ENCODE assay signal across 10 cellular contexts in genomic region chr17:77356109-77356689, GRCh38.
DNase-seq lines count a peak whose midpoint lies in the region; ATAC-seq and TF ChIP-seq lines count a peak whose summit lies in the region.
"Had no signal": no experiment of that assay in that cellular context is flagged by ENCODE, and none has a peak within 500 bp of the region (broad histone marks: within the 10 kb centered on the region; RNA-seq: fewer than 3 reads in every experiment).

No MANE protein-coding gene starts in this region.

- intact Hi-C loops in activated naive CD4-positive, alpha-beta T cell treated with anti-CD3 and anti-CD28 coated beads for 36 hours (cut with micrococcal nuclease), result no loop called here
- intact Hi-C loops in activated B cell treated with CpG ODN at 0.5 μM for 24 hours (cut with micrococcal nuclease), result loop anchor here (2.0 kb wide), 1 partner anchor 15 kb away; no protein-coding TSS in a partner anchor
- intact Hi-C loops in lower leg skin (cut with DNase I; ENCODE audit: low total_unique reads), result no loop called here

- H3K4me3 ChIP-seq in lower leg skin (ENCODE audit: low read depth, poor library complexity, severe bottlenecking) (no peak overlapping the region), urinary bladder (ENCODE audit: low read depth, low read length) (no peak overlapping the region)

- CTCF ChIA-PET in activated naive CD4-positive, alpha-beta T cell treated with anti-CD3 and anti-CD28 coated beads, Interleukin-2, amount 10 ng/mL, durations not matched to agents 7 days and 5 days (lab: Charles Lee), result no interaction called here
- CTCF ChIA-PET in activated naive CD4-positive, alpha-beta T cell treated with anti-CD3 and anti-CD28 coated beads for 36 hours (lab: Charles Lee), result no interaction called here
- CTCF ChIA-PET in activated B cell treated with CpG ODN at 0.5 μM for 24 hours (lab: Charles Lee), result no interaction called here

- no peak for DNase-seq in activated naive CD4-positive, alpha-beta T cell treated with anti-CD3 and anti-CD28 coated beads, Interleukin-2, amount 10 ng/mL, durations not matched to agents 7 days and 5 days
- no peak for DNase-seq in activated naive CD4-positive, alpha-beta T cell treated with anti-CD3 and anti-CD28 coated beads for 36 hours
- DNase-seq in activated B cell treated with CpG ODN at 0.5 μM for 24 hours (no peak), lower leg skin (ENCODE audit: low spot score in 2 of 2) (peak; percentile 13 to 76), germinal center (ENCODE audit: low spot score) (no peak), hippocampal formation (lab: John Stamatoyannopoulos, UW) (no peak)
- DNase-seq: brain microvascular endothelial cell, COR-L47 had no signal

- peaks cover 45% of the 10 kb centered on the region for H3K27me3 Mint-ChIP-seq in activated naive CD4-positive, alpha-beta T cell treated with anti-CD3 and anti-CD28 coated beads, Interleukin-2, amount 10 ng/mL, durations not matched to agents 7 days and 5 days
- no peaks in the 10 kb centered on the region for H3K27me3 Mint-ChIP-seq in activated naive CD4-positive, alpha-beta T cell treated with anti-CD3 and anti-CD28 coated beads for 36 hours (ENCODE audit: low read depth)
- no peaks in the 10 kb centered on the region for H3K27me3 Mint-ChIP-seq in activated B cell treated with CpG ODN at 0.5 μM for 24 hours

- H3K27ac Mint-ChIP-seq in activated naive CD4-positive, alpha-beta T cell treated with anti-CD3 and anti-CD28 coated beads, Interleukin-2, amount 10 ng/mL, durations not matched to agents 7 days and 5 days, result peak overlapping the region; percentile 64
- no peak overlapping the region for H3K27ac Mint-ChIP-seq in activated naive CD4-positive, alpha-beta T cell treated with anti-CD3 and anti-CD28 coated beads for 36 hours
- no peak overlapping the region for H3K27ac Mint-ChIP-seq in activated B cell treated with CpG ODN at 0.5 μM for 24 hours

- ATAC-seq in activated B cell treated with CpG ODN at 0.5 μM for 24 hours (ENCODE audit: low read depth), result peak; percentile 25
- ATAC-seq in GM18867 (IDR thresholded peaks at IDR 0.05; ENCODE audit: unreplicated experiment), result no peak

- POLR2A ChIA-PET in activated B cell treated with CpG ODN at 0.5 μM for 24 hours (lab: Charles Lee), result no interaction called here

- no peak for TF ChIP-seq CTCF in activated B cell treated with CpG ODN at 0.5 μM for 24 hours (IDR thresholded peaks at IDR 0.05)
- no peak for TF ChIP-seq CTCF in lower leg skin (IDR thresholded peaks at IDR 0.05)

- WGBS in lower leg skin, 2 donors, result 46 to 59% methylated on average over 11 to 15 of the region's 15 CpGs
- 73% methylated on average over 15 of the region's 15 CpGs for WGBS in urinary bladder

- H3K4me1 Mint-ChIP-seq in activated naive CD4-positive, alpha-beta T cell treated with anti-CD3 and anti-CD28 coated beads, Interleukin-2, amount 10 ng/mL, durations not matched to agents 7 days and 5 days, result peaks cover 23% of the 10 kb centered on the region
- peaks cover 35% of the 10 kb centered on the region for H3K4me1 Mint-ChIP-seq in activated naive CD4-positive, alpha-beta T cell treated with anti-CD3 and anti-CD28 coated beads for 36 hours (ENCODE audit: low read depth)
- peaks cover 3% of the 10 kb centered on the region for H3K4me1 Mint-ChIP-seq in activated B cell treated with CpG ODN at 0.5 μM for 24 hours

- peak overlapping the region; percentile 31 for H3K27ac ChIP-seq in urinary bladder (ENCODE audit: low read depth)
- H3K27ac ChIP-seq: brain microvascular endothelial cell had no signal

- no peaks in the 10 kb centered on the region for H3K9me3 Mint-ChIP-seq in activated naive CD4-positive, alpha-beta T cell treated with anti-CD3 and anti-CD28 coated beads, Interleukin-2, amount 10 ng/mL, durations not matched to agents 7 days and 5 days
- H3K9me3 Mint-ChIP-seq in activated naive CD4-positive, alpha-beta T cell treated with anti-CD3 and anti-CD28 coated beads for 36 hours, result no peaks in the 10 kb centered on the region
- no peaks in the 10 kb centered on the region for H3K9me3 Mint-ChIP-seq in activated B cell treated with CpG ODN at 0.5 μM for 24 hours

- no peak overlapping the region for H3K4me3 Mint-ChIP-seq in activated naive CD4-positive, alpha-beta T cell treated with anti-CD3 and anti-CD28 coated beads, Interleukin-2, amount 10 ng/mL, durations not matched to agents 7 days and 5 days
- H3K4me3 Mint-ChIP-seq in activated naive CD4-positive, alpha-beta T cell treated with anti-CD3 and anti-CD28 coated beads for 36 hours, result no peak overlapping the region
- no peak overlapping the region for H3K4me3 Mint-ChIP-seq in activated B cell treated with CpG ODN at 0.5 μM for 24 hours

- H3K4me1 ChIP-seq in urinary bladder (ENCODE audit: insufficient read depth), result no peaks in the 10 kb centered on the region

- no peak for TF ChIP-seq POLR2A in lower leg skin (IDR thresholded peaks at IDR 0.05)

- H3K36me3 Mint-ChIP-seq in activated naive CD4-positive, alpha-beta T cell treated with anti-CD3 and anti-CD28 coated beads, Interleukin-2, amount 10 ng/mL, durations not matched to agents 7 days and 5 days, result no peaks in the 10 kb centered on the region
- H3K36me3 Mint-ChIP-seq in activated naive CD4-positive, alpha-beta T cell treated with anti-CD3 and anti-CD28 coated beads for 36 hours (ENCODE audit: low read depth), result no peaks in the 10 kb centered on the region
- no peaks in the 10 kb centered on the region for H3K36me3 Mint-ChIP-seq in activated B cell treated with CpG ODN at 0.5 μM for 24 hours (ENCODE audit: low read depth)

- no peaks in the 10 kb centered on the region for H3K36me3 ChIP-seq in urinary bladder (ENCODE audit: insufficient read depth)
- H3K36me3 ChIP-seq: brain microvascular endothelial cell had no signal

Comparison
In these comparisons a context has a peak if more than half of its experiments do, and no peak if none do; other contexts are left out.
1. DNase-seq: peak in lower leg skin (2 of 2); none in activated naive CD4-positive, alpha-beta T cell treated with anti-CD3 and anti-CD28 coated beads, Interleukin-2, amount 10 ng/mL, durations not matched to agents 7 days and 5 days (single experiment), activated naive CD4-positive, alpha-beta T cell treated with anti-CD3 and anti-CD28 coated beads for 36 hours (single experiment), activated B cell treated with CpG ODN at 0.5 μM for 24 hours (single experiment), germinal center (single experiment) and hippocampal formation (0 of 2).